Comparison of ENCODE assay signal across 8 cellular contexts in genomic region chr14:81519200-81519998, GRCh38. TPM values are rescaled to one million over a fixed set of nuclear protein-coding genes. Genes with fewer than 3 reads are reported as not detected.
DNase-seq lines count a peak whose midpoint lies in the region; ATAC-seq and TF ChIP-seq lines count a peak whose summit lies in the region.

No MANE protein-coding gene starts in this region.

- H3K9ac ChIP-seq in DND-41 (ENCODE audit: low read depth, low read length) (no peak overlapping the region), Karpas-422 (ENCODE audit: low read length) (no peak overlapping the region)

- H3K27ac Mint-ChIP-seq in effector memory CD8-positive, alpha-beta T cell: peak overlapping the region; percentile 56 to 86

- TF ChIP-seq POLR2A in NB4 (IDR thresholded peaks at IDR 0.05; ENCODE audit: extremely low read depth, insufficient read length): no peak

- peaks cover 15% of the 10 kb centered on the region for H3K4me1 ChIP-seq in DND-41 (ENCODE audit: insufficient read depth, low read length)
- no peaks in the 10 kb centered on the region for H3K4me1 ChIP-seq in Karpas-422 (ENCODE audit: low read length)

- H3K4me2 ChIP-seq in DND-41 (ENCODE audit: insufficient read depth, low read length) (no peak overlapping the region), Karpas-422 (ENCODE audit: low read depth, low read length, poor library complexity, severe bottlenecking) (no peak overlapping the region)

- no peaks in the 10 kb centered on the region for H3K9me2 ChIP-seq in Karpas-422 (replicated peaks; ENCODE audit: insufficient read depth, low read length)

- H3K4me3 ChIP-seq in DND-41 (ENCODE audit: low read depth in 1 of 2, low read length in 2 of 2) (no peak overlapping the region), NB4 (ENCODE audit: low read depth, low read length) (no peak overlapping the region), Karpas-422 (ENCODE audit: low read length) (no peak overlapping the region)

- H4K20me1 ChIP-seq in DND-41 (ENCODE audit: insufficient read depth, low read length) (no peaks in the 10 kb centered on the region), Karpas-422 (ENCODE audit: insufficient read depth, low read depth, low read length) (no peaks in the 10 kb centered on the region)

- H3K27me3 Mint-ChIP-seq in effector memory CD8-positive, alpha-beta T cell: no peaks in the 10 kb centered on the region

- H3K4me3 Mint-ChIP-seq in effector memory CD8-positive, alpha-beta T cell: peak overlapping the region; percentile 1 to 45

- H3K27ac ChIP-seq in DND-41 (ENCODE audit: low read length): peak overlapping the region; percentile 26
- no peak overlapping the region for H3K27ac ChIP-seq in Karpas-422 (ENCODE audit: low read length)

- H3K9me3 Mint-ChIP-seq in effector memory CD8-positive, alpha-beta T cell: no peaks in the 10 kb centered on the region

- H3K36me3 Mint-ChIP-seq in effector memory CD8-positive, alpha-beta T cell (ENCODE audit: insufficient read depth): peaks cover 52% of the 10 kb centered on the region

- H3K36me3 ChIP-seq in DND-41 (ENCODE audit: insufficient read depth, low read length): peaks cover 75% of the 10 kb centered on the region
- peaks cover 74% of the 10 kb centered on the region for H3K36me3 ChIP-seq in Karpas-422 (ENCODE audit: insufficient read depth, low read length)

- H3K4me1 Mint-ChIP-seq in effector memory CD8-positive, alpha-beta T cell (ENCODE audit: low read depth in 2 of 2): peaks cover 20 to 36% of the 10 kb centered on the region in 2 donors

- ATAC-seq in DND-41 (ENCODE audit: insufficient read depth, low read depth) (peak; percentile 91), GM21717 (IDR thresholded peaks at IDR 0.05; ENCODE audit: unreplicated experiment) (peak; percentile 81)
- peak; percentile 65 for ATAC-seq in effector memory CD8-positive, alpha-beta T cell (replicated peaks)

- H3K9me3 ChIP-seq in DND-41 (ENCODE audit: insufficient read depth, low read length, severe bottlenecking) (no peaks in the 10 kb centered on the region), Karpas-422 (ENCODE audit: low read length) (no peaks in the 10 kb centered on the region)

- H2AFZ ChIP-seq in DND-41 (ENCODE audit: low read depth, low read length) (no peak overlapping the region), Karpas-422 (ENCODE audit: low read length) (no peak overlapping the region)

- no peak for TF ChIP-seq CTCF in DND-41 (IDR thresholded peaks at IDR 0.05; ENCODE audit: borderline replicate concordance, extremely low read depth, low read length, poor library complexity, severe bottlenecking)
- no peak for TF ChIP-seq CTCF in NB4 (IDR thresholded peaks at IDR 0.05; ENCODE audit: low read depth, low read length)

- peaks cover 3% of the 10 kb centered on the region; the same call in 1 of the 2 replicates for H3K79me2 ChIP-seq in DND-41 (ENCODE audit: insufficient read depth, low read length)
- peaks cover 68% of the 10 kb centered on the region for H3K79me2 ChIP-seq in Karpas-422 (ENCODE audit: low read length)

- no peaks in the 10 kb centered on the region for H3K27me3 ChIP-seq in DND-41 (ENCODE audit: insufficient read depth, low read length, poor library complexity)
- H3K27me3 ChIP-seq in Karpas-422 (ENCODE audit: low read length): no peaks in the 10 kb centered on the region

- peak; percentile 17 for DNase-seq in DND-41
- DNase-seq in NB4 (ENCODE audit: low read depth): peak; percentile 61
- no peak for DNase-seq in effector memory CD8-positive, alpha-beta T cell
- peak; percentile 83 for DNase-seq in pons (ENCODE audit: low spot score)
- no peak for DNase-seq in NCI-H2107 treated with DMSO at 0.1 percent for 48 hours (lab: John Stamatoyannopoulos, UW; ENCODE audit: unreplicated experiment)
- DNase-seq in Karpas-422: no peak
- DNase-seq in HuH-7 (ENCODE audit: low spot score): no peak

RNA-seq across cellular contexts. Expression of gene SEL1L, which starts 14.3 kb away (rescaled TPM):
- 75.7 and 116 TPM in 2 replicates for total RNA-seq in Karpas-422 (2014; rRNA removed; shearing (Covaris generic); ENCODE audit: low replicate concordance)

Comparison
In these comparisons a context has a peak if more than half of its experiments do, and no peak if none do; other contexts are left out.
1. DNase-seq: peak in DND-41 (single experiment), NB4 (single experiment) and pons (single experiment); none in effector memory CD8-positive, alpha-beta T cell (0 of 3), NCI-H2107 treated with DMSO at 0.1 percent for 48 hours (single experiment), Karpas-422 (single experiment) and HuH-7 (single experiment).
2. Peak in every context shown above with its lines, with median percentiles within 50 percentile points of each other: ATAC-seq.